Comparison of ENCODE assay signal across 27 cellular contexts in genomic region chr14:43706901-43707300, GRCh38.
A peak's percentile ranks its signal among the peaks of the same experiment; 100 is the strongest.
DNase-seq lines count a peak whose midpoint lies in the region; ATAC-seq and TF ChIP-seq lines count a peak whose summit lies in the region.
"Had no signal": no experiment of that assay in that cellular context is flagged by ENCODE, and none has a peak within 500 bp of the region (broad histone marks: within the 10 kb centered on the region; RNA-seq: fewer than 3 reads in every experiment).

No MANE protein-coding gene starts in this region.

- H3K9me1 ChIP-seq in IMR-90 (ENCODE audit: insufficient read depth, low read length): no peaks in the 10 kb centered on the region

- no peak overlapping the region for H2AFZ ChIP-seq in IMR-90 (replicated peaks; ENCODE audit: low read length, poor library complexity)

- intact Hi-C loops in IMR-90 (cut with micrococcal nuclease) (no loop called here), ovary (cut with DNase I) (no loop called here)

- no peaks in the 10 kb centered on the region for H4K20me1 ChIP-seq in IMR-90 (ENCODE audit: insufficient read depth, low read length)

- no peak overlapping the region for H2BK20ac ChIP-seq in IMR-90 (ENCODE audit: low read depth, low read length)

- no peak overlapping the region for H3K4me3 ChIP-seq in AG04450 (ENCODE audit: low read depth, low read length)
- no peak overlapping the region for H3K4me3 ChIP-seq in IMR-90 (ENCODE audit: insufficient read depth, low read depth, low read length)
- H3K4me3 ChIP-seq in cardiac fibroblast (replicated peaks in 1 of 2; ENCODE audit: low read depth in 2 of 2, low read length in 2 of 2): no peak overlapping the region
- no peak overlapping the region for H3K4me3 ChIP-seq in ovary
- H3K4me3 ChIP-seq: colonic mucosa, heart right ventricle, lower lobe of right lung, SJSA1 had no signal

- DNase-seq in AG04450 (ENCODE audit: low read depth, low spot score) (peak; percentile 2), IMR-90 (peak; percentile 45), cardiac fibroblast (ENCODE audit: low read depth in 2 of 2) (peak; percentile 27 to 29), iris pigment epithelial cell (ENCODE audit: low read depth) (peak; percentile 1), G401 (ENCODE audit: low spot score) (no peak), ovary (no peak), SIG-M5 treated with dmso at 0.1 percent for 504 hours (lab: John Stamatoyannopoulos, UW; ENCODE audit: unreplicated experiment) (no peak), NAMALWA (ENCODE audit: low spot score) (no peak)
- DNase-seq: activated CD4-positive, alpha-beta memory T cell treated with anti-CD3 and anti-CD28 coated beads for 36 hours; activated CD4-positive, CD25-positive, alpha-beta regulatory T cell treated with anti-CD3 and anti-CD28 coated beads, Interleukin-2, amount 50 U/mL, for 72 hours; activated CD8-positive, alpha-beta memory T cell treated with anti-CD3 and anti-CD28 coated beads, Interleukin-2, amount 50 U/mL, for 4 hours; activated naive CD4-positive, alpha-beta T cell treated with anti-CD3 and anti-CD28 coated beads for 36 hours; amniotic stem cell; Calu3; colonic mucosa; effector memory CD4-positive, alpha-beta T cell; heart right ventricle; kidney glomerular epithelial cell; lower lobe of right lung; NCI-H1105 treated with DMSO at 0.1 percent for 48 hours; NCI-H1930; NCI-H69; retina; stimulated activated CD4-positive, alpha-beta T cell treated with anti-CD3 and anti-CD28 coated beads, Interleukin-12 subunit alpha, Interleukin-12 subunit beta, amount 100 ng/mL, for 4 hours; stimulated activated CD4-positive, alpha-beta T cell treated with anti-CD3 and anti-CD28 coated beads, Interleukin-4, amount 100 ng/mL, for 1 hour had no signal

- TF ChIP-seq CTCF in AG04450 (IDR thresholded peaks at IDR 0.05; ENCODE audit: low read depth, low read length) (no peak), IMR-90 (conservative IDR thresholded peaks at IDR 0.05; ENCODE audit: low read depth, low read length) (no peak), cardiac fibroblast (IDR thresholded peaks at IDR 0.05; ENCODE audit: low read depth, low read length) (no peak), ovary (IDR thresholded peaks at IDR 0.05) (no peak)

- H3K14ac ChIP-seq in IMR-90 (replicated peaks; ENCODE audit: low read depth, low read length): no peak overlapping the region

- POLR2A ChIA-PET in AG04450 (lab: Yijun Ruan, JAX): no interaction called here
- POLR2A ChIA-PET in IMR-90 (lab: Charles Lee; ENCODE audit: unreplicated experiment): no interaction called here

- CTCF ChIA-PET in AG04450 (lab: Charles Lee) (no interaction called here), IMR-90 (lab: Yijun Ruan, JAX) (no interaction called here)

- H4K8ac ChIP-seq in IMR-90 (ENCODE audit: low read depth in 2 of 2, low read length in 2 of 2): no peak overlapping the region

- no peak overlapping the region for H3K18ac ChIP-seq in IMR-90 (ENCODE audit: low read depth, low read length)

- H3K27ac ChIP-seq in AG04450 (ENCODE audit: low read depth, low read length) (no peak overlapping the region), IMR-90 (ENCODE audit: insufficient read depth, low read length) (no peak overlapping the region), ovary (no peak overlapping the region)
- H3K27ac ChIP-seq: colonic mucosa, heart right ventricle, lower lobe of right lung, SJSA1 had no signal

- H3K4me1 ChIP-seq in IMR-90 (ENCODE audit: control insufficient read depth, insufficient read depth, low read length): no peaks in the 10 kb centered on the region
- H3K4me1 ChIP-seq in ovary (ENCODE audit: insufficient read depth): no peaks in the 10 kb centered on the region
- H3K4me1 ChIP-seq: colonic mucosa, heart right ventricle, lower lobe of right lung, SJSA1 had no signal

- BruUV-seq in IMR-90 (replicated peaks; lab: Mats Ljungman, UMichigan): no TSS peak

- ATAC-seq in IMR-90 (ENCODE audit: low read depth): no peak
- ATAC-seq: heart right ventricle; lower lobe of right lung; natural killer cell treated with Interleukin-12 subunit alpha and Interleukin-12 subunit beta and Interleukin-15 and Interleukin-18, amount 100 ng/mL, for 72 hours had no signal

- H3K79me1 ChIP-seq in IMR-90 (ENCODE audit: low read depth in 1 of 2, low read length in 2 of 2): no peaks in the 10 kb centered on the region

- no peak for TF ChIP-seq RAD21 in IMR-90 (IDR thresholded peaks at IDR 0.05; ENCODE audit: low read length)

- no peak overlapping the region for H2BK15ac ChIP-seq in IMR-90 (ENCODE audit: low read depth, low read length)

- H3K27me3 ChIP-seq in AG04450 (ENCODE audit: control insufficient read depth, insufficient read depth, low read length): no peaks in the 10 kb centered on the region
- H3K27me3 ChIP-seq in IMR-90 (ENCODE audit: control insufficient read depth, insufficient read depth, low read length): no peaks in the 10 kb centered on the region
- no peaks in the 10 kb centered on the region for H3K27me3 ChIP-seq in ovary
- H3K27me3 ChIP-seq: colonic mucosa, heart right ventricle, SJSA1 had no signal

- H3K9ac ChIP-seq in IMR-90 (ENCODE audit: low read depth, low read length): no peak overlapping the region

- H3K4me2 ChIP-seq in IMR-90 (ENCODE audit: low read depth, low read length): no peak overlapping the region

- no peak for TF ChIP-seq EP300 in ovary (IDR thresholded peaks at IDR 0.05)

- TF ChIP-seq POLR2A in IMR-90 (IDR thresholded peaks at IDR 0.05; ENCODE audit: low read depth, low read length) (no peak), ovary (IDR thresholded peaks at IDR 0.05) (no peak)

- in situ Hi-C loops in IMR-90 (cut with MboI; ENCODE audit: low sequenced_read_pairs) (no loop called here), G401 (cut with HindIII; ENCODE audit: low sequenced_read_pairs) (no loop called here)

- H2BK120ac ChIP-seq in IMR-90 (ENCODE audit: low read depth, low read length): no peak overlapping the region

- no peak overlapping the region for H2BK5ac ChIP-seq in IMR-90 (ENCODE audit: low read depth, low read length, poor library complexity, severe bottlenecking)

- no peak overlapping the region for H3K23ac ChIP-seq in IMR-90 (ENCODE audit: low read depth, low read length)

- no peak overlapping the region for H4K5ac ChIP-seq in IMR-90 (ENCODE audit: low read depth, low read length)

- no peaks in the 10 kb centered on the region for H3K36me3 ChIP-seq in IMR-90 (ENCODE audit: control insufficient read depth, insufficient read depth, low read length)
- no peaks in the 10 kb centered on the region for H3K36me3 ChIP-seq in ovary
- H3K36me3 ChIP-seq: colonic mucosa, heart right ventricle, lower lobe of right lung, SJSA1 had no signal

- H4K91ac ChIP-seq in IMR-90 (ENCODE audit: insufficient read depth, low read depth, low read length): no peak overlapping the region

- dilution Hi-C loops in IMR-90 (cut with HindIII; ENCODE audit: low sequenced_read_pairs, unreplicated experiment): no loop called here

- H3K9me3 ChIP-seq in AG04450 (ENCODE audit: control insufficient read depth, insufficient read depth, low read length) (no peaks in the 10 kb centered on the region), IMR-90 (ENCODE audit: control insufficient read depth, insufficient read depth, low read length) (no peaks in the 10 kb centered on the region), ovary (no peaks in the 10 kb centered on the region)
- H3K9me3 ChIP-seq: colonic mucosa, lower lobe of right lung, SJSA1 had no signal

- no peak overlapping the region for H3K4ac ChIP-seq in IMR-90 (ENCODE audit: low read depth, low read length)

- no peak overlapping the region for H2AK9ac ChIP-seq in IMR-90 (replicated peaks; ENCODE audit: low read depth, low read length, poor library complexity)

- no peak overlapping the region for H3K56ac ChIP-seq in IMR-90 (ENCODE audit: extremely low read depth, insufficient read depth, low read length)

- H2AK5ac ChIP-seq in IMR-90 (ENCODE audit: low read depth, low read length): no peak overlapping the region

TF ChIP-seq in IMR-90, 13 proteins besides CTCF, POLR2A, EP300 and RAD21:
- TF ChIP-seq NFE2L2 (IDR thresholded peaks at IDR 0.05; ENCODE audit: low read depth, low read length) (peak; percentile 87), USF2 (IDR thresholded peaks at IDR 0.05; ENCODE audit: low read depth, low read length) (no peak)

Comparison
In these comparisons a context has a peak if more than half of its experiments do, and no peak if none do; other contexts are left out.
1. DNase-seq: peak in AG04450 (single experiment), IMR-90 (single experiment), cardiac fibroblast (2 of 2) and iris pigment epithelial cell (single experiment); none in G401 (single experiment), ovary (0 of 5), SIG-M5 treated with dmso at 0.1 percent for 504 hours (single experiment) and NAMALWA (single experiment).